Comparison of ENCODE assay signal across 10 cellular contexts in the genomic region with DNA sequence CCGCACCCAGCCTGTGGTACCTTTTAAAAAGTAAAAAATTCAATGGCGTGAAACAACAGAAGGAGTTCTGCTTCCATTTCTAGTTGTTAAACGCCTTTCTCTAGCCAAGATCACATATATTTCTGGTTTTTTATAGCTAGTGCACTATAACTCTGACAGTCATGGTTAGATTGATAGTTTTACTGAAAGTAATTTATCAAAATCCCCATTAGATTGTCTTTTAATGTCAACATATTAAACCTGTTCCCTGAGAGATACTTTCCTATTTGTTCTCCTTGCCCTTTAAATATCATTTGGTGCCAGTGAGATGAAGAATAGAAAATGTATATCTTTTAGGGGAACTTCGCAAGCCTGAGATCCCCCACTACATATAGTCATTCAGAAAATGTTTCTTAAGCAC. TPM values are rescaled to one million over a fixed set of nuclear protein-coding genes. Genes with fewer than 3 reads are reported as not detected.
DNase-seq lines count a peak whose midpoint lies in the region; ATAC-seq and TF ChIP-seq lines count a peak whose summit lies in the region.
"Had no signal": no experiment of that assay in that cellular context is flagged by ENCODE, and none has a peak within 500 bp of the region (broad histone marks: within the 10 kb centered on the region; RNA-seq: fewer than 3 reads in every experiment).

No MANE protein-coding gene starts in this region.

- H3K4me1 ChIP-seq in mucosa of rectum (ENCODE audit: control insufficient read depth in 2 of 2, insufficient read depth in 2 of 2, low read length in 2 of 2) (peaks cover 21 to 26% of the 10 kb centered on the region in 2 donors), upper lobe of right lung (peaks cover 61% of the 10 kb centered on the region)

- H3K27ac ChIP-seq in mucosa of rectum (ENCODE audit: low read depth in 2 of 2, low read length in 2 of 2) = peak overlapping the region; percentile 73 to 85
- peak overlapping the region; percentile 83 for H3K27ac ChIP-seq in upper lobe of right lung

- no peak for DNase-seq in activated naive CD4-positive, alpha-beta T cell treated with Interleukin-2 at 50 U/mL for 16 hours
- DNase-seq in T-helper 17 cell = no peak
- no peak for DNase-seq in upper lobe of right lung
- no peak for DNase-seq in SHP77 treated with DMSO at 0.1 percent for 48 hours (lab: John Stamatoyannopoulos, UW)
- no peak for DNase-seq in GM19240 (ENCODE audit: insufficient read length, low spot score)
- no peak for DNase-seq in NCI-H446 treated with DMSO at 0.1 percent for 48 hours (lab: John Stamatoyannopoulos, UW)
- DNase-seq: nephron progenitor cell, SW 1271 had no signal

- H3K27me3 Mint-ChIP-seq in activated naive CD4-positive, alpha-beta T cell treated with anti-CD3 and anti-CD28 coated beads, Interleukin-2, amount 50 U/mL, for 24 hours = no peaks in the 10 kb centered on the region
- no peaks in the 10 kb centered on the region for H3K27me3 Mint-ChIP-seq in T-helper 17 cell

- no peak for TF ChIP-seq CTCF in upper lobe of right lung (IDR thresholded peaks at IDR 0.05)

- H3K4me3 ChIP-seq in mucosa of rectum (ENCODE audit: low read length in 2 of 2) (peak overlapping the region; percentile 3 to 11), upper lobe of right lung (no peak overlapping the region)

- no peaks in the 10 kb centered on the region for H3K27me3 ChIP-seq in mucosa of rectum (ENCODE audit: control insufficient read depth in 2 of 2, insufficient read depth in 2 of 2, low read length in 2 of 2)
- H3K27me3 ChIP-seq in upper lobe of right lung = no peaks in the 10 kb centered on the region

- intact Hi-C loops in upper lobe of right lung (cut with DNase I) = no loop called here

- peaks cover 96% of the 10 kb centered on the region for H3K4me1 Mint-ChIP-seq in activated naive CD4-positive, alpha-beta T cell treated with anti-CD3 and anti-CD28 coated beads, Interleukin-2, amount 50 U/mL, for 24 hours
- peaks cover 65% of the 10 kb centered on the region for H3K4me1 Mint-ChIP-seq in T-helper 17 cell

- H3K36me3 ChIP-seq in mucosa of rectum (ENCODE audit: control insufficient read depth in 2 of 2, insufficient read depth in 2 of 2, low read length in 2 of 2) (no peaks in the 10 kb centered on the region), upper lobe of right lung (no peaks in the 10 kb centered on the region)

- no peaks in the 10 kb centered on the region for H3K9me3 ChIP-seq in T-helper 17 cell (ENCODE audit: control insufficient read depth, low read length, poor library complexity, severe bottlenecking)
- no peaks in the 10 kb centered on the region for H3K9me3 ChIP-seq in mucosa of rectum (ENCODE audit: control insufficient read depth in 2 of 2, low read length in 2 of 2)
- H3K9me3 ChIP-seq in upper lobe of right lung = no peaks in the 10 kb centered on the region

- peak overlapping the region; percentile 38 to 48 for H3K9ac ChIP-seq in mucosa of rectum (ENCODE audit: low read depth in 1 of 2, low read length in 2 of 2)

- H3K36me3 Mint-ChIP-seq in activated naive CD4-positive, alpha-beta T cell treated with anti-CD3 and anti-CD28 coated beads, Interleukin-2, amount 50 U/mL, for 24 hours = peaks cover 17% of the 10 kb centered on the region
- no peaks in the 10 kb centered on the region for H3K36me3 Mint-ChIP-seq in T-helper 17 cell (ENCODE audit: low read depth)

- no peaks in the 10 kb centered on the region for H3K9me3 Mint-ChIP-seq in activated naive CD4-positive, alpha-beta T cell treated with anti-CD3 and anti-CD28 coated beads, Interleukin-2, amount 50 U/mL, for 24 hours
- H3K9me3 Mint-ChIP-seq: nephron progenitor cell had no signal

- H3K27ac Mint-ChIP-seq in activated naive CD4-positive, alpha-beta T cell treated with anti-CD3 and anti-CD28 coated beads, Interleukin-2, amount 50 U/mL, for 24 hours = peak overlapping the region; percentile 99
- H3K27ac Mint-ChIP-seq in T-helper 17 cell = peak overlapping the region; percentile 98
- H3K27ac Mint-ChIP-seq: nephron progenitor cell had no signal

- ATAC-seq in T-helper 17 cell = no peak
- ATAC-seq in upper lobe of right lung = no peak

- peak overlapping the region; percentile 85 for H3K4me3 Mint-ChIP-seq in activated naive CD4-positive, alpha-beta T cell treated with anti-CD3 and anti-CD28 coated beads, Interleukin-2, amount 50 U/mL, for 24 hours
- peak overlapping the region; percentile 89 for H3K4me3 Mint-ChIP-seq in T-helper 17 cell
- H3K4me3 Mint-ChIP-seq: nephron progenitor cell had no signal

RNA-seq across cellular contexts. Expression of gene SMAP2, which starts 7.3 kb away (rescaled TPM):
- total RNA-seq in T-helper 17 cell = 100 to 1,000 TPM; 155 to 169 TPM
- 55.3 TPM for total RNA-seq in upper lobe of right lung
